In genomic region chr10:101040851-101041250, GRCh38 we compare ENCODE assay signal across 1 cellular context.
TF ChIP-seq lines count a peak whose summit lies in the region.

No MANE protein-coding gene starts in this region.

TF ChIP-seq in IMR-90, 13 proteins besides CTCF, POLR2A, EP300 and RAD21:
- no peak for TF ChIP-seq FOS (IDR thresholded peaks at IDR 0.05; ENCODE audit: low read depth, low read length)
- TF ChIP-seq MAFK (IDR thresholded peaks at IDR 0.05; ENCODE audit: low read depth, low read length), result no peak
- no peak for TF ChIP-seq BHLHE40 (IDR thresholded peaks at IDR 0.05; ENCODE audit: low read depth, low read length)
- TF ChIP-seq MXI1 (IDR thresholded peaks at IDR 0.05; ENCODE audit: borderline replicate concordance, low read depth, low read length), result no peak
- TF ChIP-seq, protein P1, sequence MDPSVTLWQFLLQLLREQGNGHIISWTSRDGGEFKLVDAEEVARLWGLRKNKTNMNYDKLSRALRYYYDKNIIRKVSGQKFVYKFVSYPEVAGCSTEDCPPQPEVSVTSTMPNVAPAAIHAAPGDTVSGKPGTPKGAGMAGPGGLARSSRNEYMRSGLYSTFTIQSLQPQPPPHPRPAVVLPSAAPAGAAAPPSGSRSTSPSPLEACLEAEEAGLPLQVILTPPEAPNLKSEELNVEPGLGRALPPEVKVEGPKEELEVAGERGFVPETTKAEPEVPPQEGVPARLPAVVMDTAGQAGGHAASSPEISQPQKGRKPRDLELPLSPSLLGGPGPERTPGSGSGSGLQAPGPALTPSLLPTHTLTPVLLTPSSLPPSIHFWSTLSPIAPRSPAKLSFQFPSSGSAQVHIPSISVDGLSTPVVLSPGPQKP (IDR thresholded peaks at IDR 0.05; ENCODE audit: borderline replicate concordance, low read depth, low read length), result no peak
- no peak for TF ChIP-seq RFX5 (IDR thresholded peaks at IDR 0.05; ENCODE audit: low read depth, low read length)
- TF ChIP-seq NFE2L2 (IDR thresholded peaks at IDR 0.05; ENCODE audit: low read depth, low read length), result no peak
- no peak for TF ChIP-seq CHD1 (IDR thresholded peaks at IDR 0.05; ENCODE audit: low read depth, low read length)
- TF ChIP-seq, protein P2, sequence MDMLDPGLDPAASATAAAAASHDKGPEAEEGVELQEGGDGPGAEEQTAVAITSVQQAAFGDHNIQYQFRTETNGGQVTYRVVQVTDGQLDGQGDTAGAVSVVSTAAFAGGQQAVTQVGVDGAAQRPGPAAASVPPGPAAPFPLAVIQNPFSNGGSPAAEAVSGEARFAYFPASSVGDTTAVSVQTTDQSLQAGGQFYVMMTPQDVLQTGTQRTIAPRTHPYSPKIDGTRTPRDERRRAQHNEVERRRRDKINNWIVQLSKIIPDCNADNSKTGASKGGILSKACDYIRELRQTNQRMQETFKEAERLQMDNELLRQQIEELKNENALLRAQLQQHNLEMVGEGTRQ (IDR thresholded peaks at IDR 0.05; ENCODE audit: low read depth, low read length), result no peak
- TF ChIP-seq MAZ (IDR thresholded peaks at IDR 0.05; ENCODE audit: borderline replicate concordance, low read depth, low read length), result no peak
- TF ChIP-seq SMC3 (IDR thresholded peaks at IDR 0.05; ENCODE audit: low read depth, low read length), result no peak
- TF ChIP-seq CEBPB (IDR thresholded peaks at IDR 0.05; ENCODE audit: low read depth, low read length), result no peak
- no peak for TF ChIP-seq RCOR1 (IDR thresholded peaks at IDR 0.05; ENCODE audit: insufficient replicate concordance, low read length)
